1 cellular context compared by ENCODE assay signal in the genomic region with DNA sequence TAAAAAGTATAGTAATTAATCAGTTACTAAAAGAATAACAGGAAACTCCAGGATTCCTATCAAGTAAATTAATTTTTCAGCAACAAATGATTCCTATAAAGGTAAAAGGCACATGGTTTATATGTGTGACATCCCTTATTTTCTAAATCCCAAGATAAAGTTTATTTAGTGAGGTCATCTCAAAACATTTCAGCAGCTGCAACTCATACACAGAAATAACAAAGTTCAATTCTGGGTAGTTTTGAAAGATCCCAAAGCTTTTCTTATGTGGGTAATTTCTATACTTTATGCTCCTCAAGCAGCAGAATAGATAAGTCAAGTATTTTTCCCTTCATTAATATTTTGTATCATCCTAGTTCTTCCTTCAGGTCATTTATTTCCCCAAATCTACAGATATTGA.
TF ChIP-seq lines count a peak whose summit lies in the region.

No MANE protein-coding gene starts in this region.

TF ChIP-seq in IMR-90, 13 proteins besides CTCF, POLR2A, EP300 and RAD21:
- no peak for TF ChIP-seq ELK1 (IDR thresholded peaks at IDR 0.05; ENCODE audit: borderline replicate concordance, low read depth, low read length)
- TF ChIP-seq NFE2L2 (IDR thresholded peaks at IDR 0.05; ENCODE audit: low read depth, low read length): no peak
- no peak for TF ChIP-seq USF2 (IDR thresholded peaks at IDR 0.05; ENCODE audit: low read depth, low read length)
- no peak for TF ChIP-seq CHD1 (IDR thresholded peaks at IDR 0.05; ENCODE audit: low read depth, low read length)
- no peak for TF ChIP-seq BHLHE40 (IDR thresholded peaks at IDR 0.05; ENCODE audit: low read depth, low read length)
- TF ChIP-seq RFX5 (IDR thresholded peaks at IDR 0.05; ENCODE audit: low read depth, low read length): no peak
- no peak for TF ChIP-seq MXI1 (IDR thresholded peaks at IDR 0.05; ENCODE audit: borderline replicate concordance, low read depth, low read length)
- no peak for TF ChIP-seq MAFK (IDR thresholded peaks at IDR 0.05; ENCODE audit: low read depth, low read length)
- no peak for TF ChIP-seq RCOR1 (IDR thresholded peaks at IDR 0.05; ENCODE audit: insufficient replicate concordance, low read length)
- no peak for TF ChIP-seq SMC3 (IDR thresholded peaks at IDR 0.05; ENCODE audit: low read depth, low read length)
- TF ChIP-seq FOS (IDR thresholded peaks at IDR 0.05; ENCODE audit: low read depth, low read length): no peak
- TF ChIP-seq CEBPB (IDR thresholded peaks at IDR 0.05; ENCODE audit: low read depth, low read length): no peak
- no peak for TF ChIP-seq MAZ (IDR thresholded peaks at IDR 0.05; ENCODE audit: borderline replicate concordance, low read depth, low read length)
TF ChIP-seq in IMR-90: peak in this region for 0.
